Comparison of ENCODE assay signal across 9 cellular contexts in the genomic region with DNA sequence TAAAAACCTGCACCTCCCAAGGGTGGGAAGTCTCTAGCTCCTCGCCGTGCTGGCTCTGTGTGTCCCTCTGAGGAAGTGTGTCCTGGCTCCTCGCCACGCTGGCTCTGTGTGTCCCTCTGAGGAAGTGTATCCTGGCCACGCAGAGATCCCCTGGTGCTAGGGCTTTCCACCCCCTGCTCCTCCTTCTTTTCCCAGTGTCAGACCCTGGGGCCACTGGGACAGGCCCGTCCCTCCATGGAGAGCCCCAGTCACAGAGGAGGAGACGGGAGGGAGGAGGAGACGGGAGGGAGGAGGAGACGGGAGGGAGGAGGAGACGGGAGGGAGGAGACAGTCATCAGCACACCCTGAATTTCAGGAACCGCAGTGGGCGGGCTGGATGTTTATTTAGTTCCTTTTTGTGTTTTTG. TPM values are rescaled to one million over a fixed set of nuclear protein-coding genes. Genes with fewer than 3 reads are reported as not detected.
DNase-seq lines count a peak whose midpoint lies in the region; ATAC-seq and TF ChIP-seq lines count a peak whose summit lies in the region.
"Had no signal": no experiment of that assay in that cellular context is flagged by ENCODE, and none has a peak within 500 bp of the region (broad histone marks: within the 10 kb centered on the region; RNA-seq: fewer than 3 reads in every experiment).

No MANE protein-coding gene starts in this region.

- CTCF ChIA-PET in activated CD4-positive, alpha-beta memory T cell treated with anti-CD3 and anti-CD28 coated beads, Interleukin-2, amount 10 ng/mL, durations not matched to agents 7 days and 5 days (lab: Charles Lee) = no interaction called here

- DNase-seq in T1000 (lab: John Stamatoyannopoulos, UW) (peak; percentile 39), cardiac septum (ENCODE audit: low spot score) (peak; percentile 88), renal cortical epithelial cell (ENCODE audit: low read depth) (peak; percentile 38), SW480 (ENCODE audit: low spot score) (no peak)
- DNase-seq in activated CD4-positive, alpha-beta memory T cell treated with anti-CD3 and anti-CD28 coated beads, Interleukin-2, amount 10 ng/mL, durations not matched to agents 7 days and 5 days = no peak

- no peaks in the 10 kb centered on the region for H3K9me3 Mint-ChIP-seq in activated CD4-positive, alpha-beta memory T cell treated with anti-CD3 and anti-CD28 coated beads, Interleukin-2, amount 10 ng/mL, durations not matched to agents 7 days and 5 days

- H3K4me3 Mint-ChIP-seq in activated CD4-positive, alpha-beta memory T cell treated with anti-CD3 and anti-CD28 coated beads, Interleukin-2, amount 10 ng/mL, durations not matched to agents 7 days and 5 days = no peak overlapping the region

- intact Hi-C loops in cardiac septum (cut with DNase I) = no loop called here

- no peaks in the 10 kb centered on the region for H3K36me3 Mint-ChIP-seq in activated CD4-positive, alpha-beta memory T cell treated with anti-CD3 and anti-CD28 coated beads, Interleukin-2, amount 10 ng/mL, durations not matched to agents 7 days and 5 days (ENCODE audit: low read depth)

- POLR2A ChIA-PET in activated CD4-positive, alpha-beta memory T cell treated with anti-CD3 and anti-CD28 coated beads, Interleukin-2, amount 10 ng/mL, durations not matched to agents 7 days and 5 days (lab: Charles Lee) = no interaction called here

- H3K4me1 Mint-ChIP-seq in activated CD4-positive, alpha-beta memory T cell treated with anti-CD3 and anti-CD28 coated beads, Interleukin-2, amount 10 ng/mL, durations not matched to agents 7 days and 5 days = peaks cover 12% of the 10 kb centered on the region

- ATAC-seq in HG03045 (IDR thresholded peaks at IDR 0.05; ENCODE audit: unreplicated experiment) = peak; percentile 43
- no peak for ATAC-seq in HG02938 (IDR thresholded peaks at IDR 0.05; ENCODE audit: unreplicated experiment)

- no peaks in the 10 kb centered on the region for H3K27me3 Mint-ChIP-seq in activated CD4-positive, alpha-beta memory T cell treated with anti-CD3 and anti-CD28 coated beads, Interleukin-2, amount 10 ng/mL, durations not matched to agents 7 days and 5 days

- peak; percentile 20 for TF ChIP-seq POLR2A in GM18526 (IDR thresholded peaks at IDR 0.05; ENCODE audit: extremely low read depth, insufficient read length)

- H3K27ac Mint-ChIP-seq in activated CD4-positive, alpha-beta memory T cell treated with anti-CD3 and anti-CD28 coated beads, Interleukin-2, amount 10 ng/mL, durations not matched to agents 7 days and 5 days = no peak overlapping the region

RNA-seq across cellular contexts. Expression of gene HGFAC, which starts 53.8 kb away (rescaled TPM):
- 0.38 TPM for total RNA-seq in cardiac septum
- total RNA-seq in renal cortical epithelial cell = 0.25 and 0.35 TPM in 2 replicates
- total RNA-seq in activated CD4-positive, alpha-beta memory T cell treated with anti-CD3 and anti-CD28 coated beads, Interleukin-2, amount 10 ng/mL, durations not matched to agents 7 days and 5 days = not detected
- total RNA-seq: T-helper 2 cell treated with Interferon-gamma antibody and Interleukin-4, amounts not matched to agents 100 ng/mL and 5 ng/mL, for 36 hours had no signal

Comparison
In these comparisons a context has a peak if more than half of its experiments do, and no peak if none do; other contexts are left out.
1. DNase-seq: peak in T1000 (single experiment), cardiac septum (single experiment) and renal cortical epithelial cell (single experiment); none in SW480 (single experiment) and activated CD4-positive, alpha-beta memory T cell treated with anti-CD3 and anti-CD28 coated beads, Interleukin-2, amount 10 ng/mL, durations not matched to agents 7 days and 5 days (single experiment).